ENCODE assay signal across 1 cellular context in the genomic region with DNA sequence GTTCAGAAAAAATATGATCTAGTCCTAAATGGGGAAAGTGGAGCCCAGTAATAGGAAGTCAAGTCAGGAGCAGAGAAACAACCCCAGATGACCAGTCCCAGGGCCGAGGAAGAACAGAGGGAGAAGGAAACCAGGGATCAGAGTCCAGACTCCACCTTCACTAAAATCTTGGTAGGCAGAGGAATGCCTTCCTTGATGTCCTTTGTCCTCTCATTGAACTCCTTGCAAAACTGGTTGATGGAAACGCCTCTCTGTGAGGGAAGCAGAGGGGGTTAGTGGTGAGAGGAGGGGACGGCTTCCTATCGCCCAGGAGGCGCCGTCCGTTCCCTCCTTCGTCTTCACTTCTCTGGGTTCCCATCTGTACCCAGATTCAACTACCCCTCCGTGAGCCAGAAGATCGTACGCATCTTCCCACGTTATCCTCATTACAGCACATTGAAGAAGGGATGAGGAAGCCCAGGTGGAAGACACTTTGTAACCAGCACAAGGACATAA.
TF ChIP-seq lines count a peak whose summit lies in the region.

No MANE protein-coding gene starts in this region.

TF ChIP-seq in endothelial cell of umbilical vein, 7 proteins besides CTCF, POLR2A, EP300 and RAD21:
- TF ChIP-seq JUN (IDR thresholded peaks at IDR 0.05; ENCODE audit: borderline replicate concordance, insufficient read depth, insufficient read length, low read depth) (no peak), EZH2 (IDR thresholded peaks at IDR 0.05; ENCODE audit: borderline replicate concordance, low read depth, low read length, severe bottlenecking) (no peak), FOS (IDR thresholded peaks at IDR 0.05; ENCODE audit: borderline replicate concordance, insufficient read depth, low read length) (no peak), POLR2AphosphoS5 (IDR thresholded peaks at IDR 0.05; ENCODE audit: insufficient read depth, low read depth, low read length) (no peak), GATA2 (IDR thresholded peaks at IDR 0.05; ENCODE audit: insufficient read depth, insufficient read length, low read depth, low read length) (no peak), MYC (IDR thresholded peaks at IDR 0.05; ENCODE audit: low read depth, low read length) (no peak)
- TF ChIP-seq, protein P1, sequence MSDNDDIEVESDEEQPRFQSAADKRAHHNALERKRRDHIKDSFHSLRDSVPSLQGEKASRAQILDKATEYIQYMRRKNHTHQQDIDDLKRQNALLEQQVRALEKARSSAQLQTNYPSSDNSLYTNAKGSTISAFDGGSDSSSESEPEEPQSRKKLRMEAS (IDR thresholded peaks at IDR 0.05; ENCODE audit: insufficient read depth, insufficient read length) = no peak
